ENCODE assay signal across 1 cellular context in genomic region chr15:95864467-95864886, GRCh38.
TF ChIP-seq lines count a peak whose summit lies in the region.

No MANE protein-coding gene starts in this region.

TF ChIP-seq in GM12878, 131 proteins besides CTCF, POLR2A, EP300 and RAD21 (continued from another document and continues in another):
- no peak for TF ChIP-seq ZNF274 (IDR thresholded peaks at IDR 0.05; ENCODE audit: insufficient read depth, insufficient read length)
- TF ChIP-seq MTA2 (IDR thresholded peaks at IDR 0.05; ENCODE audit: low read depth): peak; percentile 91
- no peak for TF ChIP-seq NFXL1 (IDR thresholded peaks at IDR 0.05; ENCODE audit: borderline replicate concordance)
- peak; percentile 60; the same call in 1 of the 2 replicates for TF ChIP-seq CHD2 (IDR thresholded peaks at IDR 0.05; ENCODE audit: borderline replicate concordance, low read depth, low read length)
- TF ChIP-seq IKZF2 (IDR thresholded peaks at IDR 0.05): peak; percentile 84 to 88
- TF ChIP-seq ZSCAN29 (IDR thresholded peaks at IDR 0.05): no peak
- TF ChIP-seq NBN (IDR thresholded peaks at IDR 0.05): peak; percentile 80
- TF ChIP-seq BMI1 (IDR thresholded peaks at IDR 0.05; ENCODE audit: borderline replicate concordance): peak; percentile 74
- peak; percentile 99 for TF ChIP-seq ZNF687 (IDR thresholded peaks at IDR 0.05)
- TF ChIP-seq MXI1 (IDR thresholded peaks at IDR 0.05; ENCODE audit: low read depth, low read length): no peak
- peak; percentile 82 for TF ChIP-seq HDGF (IDR thresholded peaks at IDR 0.05)
- TF ChIP-seq, protein P1, sequence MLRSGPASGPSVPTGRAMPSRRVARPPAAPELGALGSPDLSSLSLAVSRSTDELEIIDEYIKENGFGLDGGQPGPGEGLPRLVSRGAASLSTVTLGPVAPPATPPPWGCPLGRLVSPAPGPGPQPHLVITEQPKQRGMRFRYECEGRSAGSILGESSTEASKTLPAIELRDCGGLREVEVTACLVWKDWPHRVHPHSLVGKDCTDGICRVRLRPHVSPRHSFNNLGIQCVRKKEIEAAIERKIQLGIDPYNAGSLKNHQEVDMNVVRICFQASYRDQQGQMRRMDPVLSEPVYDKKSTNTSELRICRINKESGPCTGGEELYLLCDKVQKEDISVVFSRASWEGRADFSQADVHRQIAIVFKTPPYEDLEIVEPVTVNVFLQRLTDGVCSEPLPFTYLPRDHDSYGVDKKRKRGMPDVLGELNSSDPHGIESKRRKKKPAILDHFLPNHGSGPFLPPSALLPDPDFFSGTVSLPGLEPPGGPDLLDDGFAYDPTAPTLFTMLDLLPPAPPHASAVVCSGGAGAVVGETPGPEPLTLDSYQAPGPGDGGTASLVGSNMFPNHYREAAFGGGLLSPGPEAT (IDR thresholded peaks at IDR 0.05; ENCODE audit: low read depth): peak; percentile 91
- peak; percentile 72 for TF ChIP-seq RUNX3 (IDR thresholded peaks at IDR 0.05; ENCODE audit: low read length)
- TF ChIP-seq MYB (IDR thresholded peaks at IDR 0.05; ENCODE audit: borderline replicate concordance, low read depth, low read length): peak; percentile 84
- peak; percentile 94 for TF ChIP-seq TCF12 (IDR thresholded peaks at IDR 0.05; ENCODE audit: low read depth, low read length)
- no peak for TF ChIP-seq BCL3 (IDR thresholded peaks at IDR 0.05; ENCODE audit: borderline replicate concordance, insufficient read depth, low read depth, low read length, poor library complexity, severe bottlenecking)
- TF ChIP-seq BHLHE40 (IDR thresholded peaks at IDR 0.05; ENCODE audit: borderline replicate concordance in 1 of 2, low read depth in 2 of 2, low read length in 1 of 2): peak; percentile 82 to 88
- TF ChIP-seq TCF3 (IDR thresholded peaks at IDR 0.05; ENCODE audit: borderline replicate concordance, insufficient read depth, low read depth, low read length): peak; percentile 82; the same call in 1 of the 2 replicates
- TF ChIP-seq IKZF1 (conservative IDR thresholded peaks at IDR 0.05): peak; percentile 84
- TF ChIP-seq SPI1 (IDR thresholded peaks at IDR 0.05; ENCODE audit: borderline replicate concordance, insufficient read depth, low read depth, low read length): no peak
- no peak for TF ChIP-seq ZNF592 (IDR thresholded peaks at IDR 0.05)
- no peak for TF ChIP-seq SRF (IDR thresholded peaks at IDR 0.05; ENCODE audit: low read depth in 2 of 2, low read length in 2 of 2)
- TF ChIP-seq, protein P2, sequence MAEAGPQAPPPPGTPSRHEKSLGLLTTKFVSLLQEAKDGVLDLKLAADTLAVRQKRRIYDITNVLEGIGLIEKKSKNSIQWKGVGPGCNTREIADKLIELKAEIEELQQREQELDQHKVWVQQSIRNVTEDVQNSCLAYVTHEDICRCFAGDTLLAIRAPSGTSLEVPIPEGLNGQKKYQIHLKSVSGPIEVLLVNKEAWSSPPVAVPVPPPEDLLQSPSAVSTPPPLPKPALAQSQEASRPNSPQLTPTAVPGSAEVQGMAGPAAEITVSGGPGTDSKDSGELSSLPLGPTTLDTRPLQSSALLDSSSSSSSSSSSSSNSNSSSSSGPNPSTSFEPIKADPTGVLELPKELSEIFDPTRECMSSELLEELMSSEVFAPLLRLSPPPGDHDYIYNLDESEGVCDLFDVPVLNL (IDR thresholded peaks at IDR 0.05; ENCODE audit: low read depth, low read length): no peak
- TF ChIP-seq ATF7 (IDR thresholded peaks at IDR 0.05; ENCODE audit: low read depth): peak; percentile 90
- no peak for TF ChIP-seq ZNF24 (IDR thresholded peaks at IDR 0.05)
- peak; percentile 41 for TF ChIP-seq CREB1 (IDR thresholded peaks at IDR 0.05; ENCODE audit: low read depth)
- TF ChIP-seq, protein P3, sequence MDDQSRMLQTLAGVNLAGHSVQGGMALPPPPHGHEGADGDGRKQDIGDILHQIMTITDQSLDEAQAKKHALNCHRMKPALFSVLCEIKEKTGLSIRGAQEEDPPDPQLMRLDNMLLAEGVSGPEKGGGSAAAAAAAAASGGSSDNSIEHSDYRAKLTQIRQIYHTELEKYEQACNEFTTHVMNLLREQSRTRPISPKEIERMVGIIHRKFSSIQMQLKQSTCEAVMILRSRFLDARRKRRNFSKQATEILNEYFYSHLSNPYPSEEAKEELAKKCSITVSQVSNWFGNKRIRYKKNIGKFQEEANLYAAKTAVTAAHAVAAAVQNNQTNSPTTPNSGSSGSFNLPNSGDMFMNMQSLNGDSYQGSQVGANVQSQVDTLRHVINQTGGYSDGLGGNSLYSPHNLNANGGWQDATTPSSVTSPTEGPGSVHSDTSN (IDR thresholded peaks at IDR 0.05; ENCODE audit: insufficient replicate concordance, low read depth, low read length): peak; percentile 51
- peak; percentile 55; the same call in 1 of the 2 replicates for TF ChIP-seq BACH1 (IDR thresholded peaks at IDR 0.05; ENCODE audit: borderline replicate concordance)
- TF ChIP-seq SP1 (IDR thresholded peaks at IDR 0.05; ENCODE audit: low read depth, low read length): peak; percentile 8
- no peak for TF ChIP-seq FOS (IDR thresholded peaks at IDR 0.05; ENCODE audit: borderline replicate concordance, extremely low read depth, insufficient read length)
- peak; percentile 62; the same call in 1 of the 2 replicates for TF ChIP-seq GATAD2B (conservative IDR thresholded peaks at IDR 0.05; ENCODE audit: low read depth)
- TF ChIP-seq PAX5 (IDR thresholded peaks at IDR 0.05; ENCODE audit: borderline replicate concordance, low read depth, low read length): peak; percentile 60; the same call in 1 of the 2 replicates
- 0 out of 3 replicates have a peak, but pooled peaks have one; percentile 40 for TF ChIP-seq POU2F2 (IDR thresholded peaks at IDR 0.05; ENCODE audit: borderline replicate concordance, low read depth, low read length)
- no peak for TF ChIP-seq REST (IDR thresholded peaks at IDR 0.05; ENCODE audit: low read depth, low read length)
- TF ChIP-seq IRF4 (IDR thresholded peaks at IDR 0.05; ENCODE audit: low read depth, low read length): no peak
- TF ChIP-seq, protein P4, sequence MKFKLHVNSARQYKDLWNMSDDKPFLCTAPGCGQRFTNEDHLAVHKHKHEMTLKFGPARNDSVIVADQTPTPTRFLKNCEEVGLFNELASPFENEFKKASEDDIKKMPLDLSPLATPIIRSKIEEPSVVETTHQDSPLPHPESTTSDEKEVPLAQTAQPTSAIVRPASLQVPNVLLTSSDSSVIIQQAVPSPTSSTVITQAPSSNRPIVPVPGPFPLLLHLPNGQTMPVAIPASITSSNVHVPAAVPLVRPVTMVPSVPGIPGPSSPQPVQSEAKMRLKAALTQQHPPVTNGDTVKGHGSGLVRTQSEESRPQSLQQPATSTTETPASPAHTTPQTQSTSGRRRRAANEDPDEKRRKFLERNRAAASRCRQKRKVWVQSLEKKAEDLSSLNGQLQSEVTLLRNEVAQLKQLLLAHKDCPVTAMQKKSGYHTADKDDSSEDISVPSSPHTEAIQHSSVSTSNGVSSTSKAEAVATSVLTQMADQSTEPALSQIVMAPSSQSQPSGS (IDR thresholded peaks at IDR 0.05; ENCODE audit: low read length): peak; percentile 38; the same call in 1 of the 2 replicates
- TF ChIP-seq, protein P5, sequence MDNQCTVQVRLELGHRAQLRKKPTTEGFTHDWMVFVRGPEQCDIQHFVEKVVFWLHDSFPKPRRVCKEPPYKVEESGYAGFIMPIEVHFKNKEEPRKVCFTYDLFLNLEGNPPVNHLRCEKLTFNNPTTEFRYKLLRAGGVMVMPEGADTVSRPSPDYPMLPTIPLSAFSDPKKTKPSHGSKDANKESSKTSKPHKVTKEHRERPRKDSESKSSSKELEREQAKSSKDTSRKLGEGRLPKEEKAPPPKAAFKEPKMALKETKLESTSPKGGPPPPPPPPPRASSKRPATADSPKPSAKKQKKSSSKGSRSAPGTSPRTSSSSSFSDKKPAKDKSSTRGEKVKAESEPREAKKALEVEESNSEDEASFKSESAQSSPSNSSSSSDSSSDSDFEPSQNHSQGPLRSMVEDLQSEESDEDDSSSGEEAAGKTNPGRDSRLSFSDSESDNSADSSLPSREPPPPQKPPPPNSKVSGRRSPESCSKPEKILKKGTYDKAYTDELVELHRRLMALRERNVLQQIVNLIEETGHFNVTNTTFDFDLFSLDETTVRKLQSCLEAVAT (IDR thresholded peaks at IDR 0.05): no peak
- peak; percentile 83 for TF ChIP-seq SMARCA5 (IDR thresholded peaks at IDR 0.05)
- TF ChIP-seq HCFC1 (IDR thresholded peaks at IDR 0.05; ENCODE audit: low read length): no peak
- peak; percentile 59 for TF ChIP-seq CREM (IDR thresholded peaks at IDR 0.05; ENCODE audit: low read depth)
- no peak for TF ChIP-seq FOXK2 (IDR thresholded peaks at IDR 0.05)
- no peak for TF ChIP-seq CHD4 (IDR thresholded peaks at IDR 0.05)
- TF ChIP-seq KDM1A (IDR thresholded peaks at IDR 0.05; ENCODE audit: borderline replicate concordance): no peak
